ENCODE assay signal across 26 cellular contexts in the genomic region with DNA sequence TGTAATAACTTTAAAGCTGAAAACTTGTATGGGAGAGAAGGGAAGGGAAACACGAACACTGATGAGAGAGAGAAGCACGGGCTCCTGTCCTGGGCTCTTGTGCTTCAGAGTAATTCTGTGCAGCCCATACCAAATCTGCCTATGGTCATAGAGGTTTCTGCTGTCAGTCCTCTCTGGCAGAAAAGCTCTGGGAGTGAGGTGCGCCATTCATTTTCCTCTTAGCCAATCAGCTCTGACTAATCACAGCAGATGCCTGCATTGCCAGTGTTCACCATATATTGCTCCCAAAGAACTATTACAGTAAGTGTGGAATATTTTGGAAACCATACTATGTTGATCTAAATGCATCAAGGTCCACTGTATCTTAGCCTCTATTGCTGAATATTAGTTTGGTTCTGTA.
"Had no signal": no experiment of that assay in that cellular context is flagged by ENCODE, and none has a peak within 500 bp of the region (broad histone marks: within the 10 kb centered on the region; RNA-seq: fewer than 3 reads in every experiment).

No MANE protein-coding gene starts in this region.

- H3K36me3 Mint-ChIP-seq: memory B cell; naive thymus-derived CD4-positive, alpha-beta T cell; stimulated activated memory B cell treated with anti-CD40 and anti-IgM and Interleukin-4, amounts not matched to agents 10 μg/mL and 1 μg/mL and 100 μg/mL, for 72 hours had no signal

- H3K27ac Mint-ChIP-seq: effector memory CD8-positive, alpha-beta T cell; memory B cell; naive thymus-derived CD4-positive, alpha-beta T cell; stimulated activated memory B cell treated with anti-CD40 and anti-IgM and Interleukin-4, amounts not matched to agents 10 μg/mL and 1 μg/mL and 100 μg/mL, for 72 hours had no signal

- H3K4me1 ChIP-seq: gastrocnemius medialis, psoas muscle, sigmoid colon, spleen, testis, tibial artery, upper lobe of left lung had no signal

- H3K4me3 Mint-ChIP-seq: effector memory CD8-positive, alpha-beta T cell; memory B cell; naive thymus-derived CD4-positive, alpha-beta T cell; nephron; stimulated activated memory B cell treated with anti-CD40 and anti-IgM and Interleukin-4, amounts not matched to agents 10 μg/mL and 1 μg/mL and 100 μg/mL, for 72 hours had no signal

- H3K9me3 ChIP-seq: gastrocnemius medialis, ovary, psoas muscle, sigmoid colon, spleen, testis, tibial artery, upper lobe of left lung had no signal

- H3K27ac ChIP-seq: gastrocnemius medialis, ovary, psoas muscle, sigmoid colon, spleen, testis, tibial artery, upper lobe of left lung had no signal

- FAIRE-seq: endometrium, keratinocyte, urothelium cell line had no signal

- H3K27me3 ChIP-seq: gastrocnemius medialis, ovary, sigmoid colon, spleen, testis, tibial artery, upper lobe of left lung had no signal

- H3K9me3 Mint-ChIP-seq: effector memory CD8-positive, alpha-beta T cell; memory B cell; naive thymus-derived CD4-positive, alpha-beta T cell; nephron; stimulated activated memory B cell treated with anti-CD40 and anti-IgM and Interleukin-4, amounts not matched to agents 10 μg/mL and 1 μg/mL and 100 μg/mL, for 72 hours had no signal

- H3K36me3 ChIP-seq: ovary, sigmoid colon had no signal

- ATAC-seq: effector memory CD8-positive, alpha-beta T cell; gastrocnemius medialis; naive thymus-derived CD4-positive, alpha-beta T cell; psoas muscle; right cardiac atrium; stimulated activated memory B cell treated with anti-CD40 and anti-IgM and Interleukin-4, amounts not matched to agents 10 μg/mL and 1 μg/mL and 100 μg/mL, for 72 hours; stimulated activated naive CD8-positive, alpha-beta T cell treated with anti-CD3 and anti-CD28 coated beads, Interleukin-15, Interleukin-2, amounts not matched to agents 100 U/mL and 50 U/mL, for 24 hours had no signal

- H3K4me1 Mint-ChIP-seq: naive thymus-derived CD4-positive, alpha-beta T cell; nephron; stimulated activated memory B cell treated with anti-CD40 and anti-IgM and Interleukin-4, amounts not matched to agents 10 μg/mL and 1 μg/mL and 100 μg/mL, for 72 hours had no signal

- DNase-seq: cortex of kidney; effector memory CD8-positive, alpha-beta T cell; gastrocnemius medialis; head of caudate nucleus; midbrain; naive thymus-derived CD4-positive, alpha-beta T cell; nucleus accumbens; ovary; posterior cingulate gyrus; psoas muscle; right cardiac atrium; sigmoid colon; spleen; stimulated activated CD4-positive, alpha-beta T cell treated with anti-CD3 and anti-CD28 coated beads, Interleukin-4, amount 100 ng/mL, for 4 hours; stimulated activated naive CD8-positive, alpha-beta T cell treated with anti-CD3 and anti-CD28 coated beads, Interleukin-15, Interleukin-2, amounts not matched to agents 100 U/mL and 50 U/mL, for 24 hours; substantia nigra; testis; tibial artery; upper lobe of left lung had no signal

- H3K27me3 Mint-ChIP-seq: stimulated activated memory B cell treated with anti-CD40 and anti-IgM and Interleukin-4, amounts not matched to agents 10 μg/mL and 1 μg/mL and 100 μg/mL, for 72 hours had no signal

- H3K4me3 ChIP-seq: gastrocnemius medialis, lung, ovary, psoas muscle, sigmoid colon, spleen, testis, tibial artery, upper lobe of left lung had no signal
